Comparison of ENCODE assay signal across 1 cellular context in genomic region chr7:45073031-45073842, GRCh38.
TF ChIP-seq lines count a peak whose summit lies in the region.

No MANE protein-coding gene starts in this region.

TF ChIP-seq in H1, 55 proteins besides CTCF, POLR2A, EP300 and RAD21:
- TF ChIP-seq CEBPB (IDR thresholded peaks at IDR 0.05; ENCODE audit: low read depth, low read length) (no peak), CBX8 (IDR thresholded peaks at IDR 0.05; ENCODE audit: borderline replicate concordance, low read depth, low read length) (no peak), TBP (IDR thresholded peaks at IDR 0.05; ENCODE audit: low read depth, low read length) (no peak), BCL11A (IDR thresholded peaks at IDR 0.05; ENCODE audit: low read depth in 2 of 2, low read length in 2 of 2) (no peak), BRCA1 (IDR thresholded peaks at IDR 0.05; ENCODE audit: low read depth, low read length) (no peak), KDM4A (IDR thresholded peaks at IDR 0.05; ENCODE audit: low read depth, low read length, severe bottlenecking) (no peak), FOSL1 (IDR thresholded peaks at IDR 0.05; ENCODE audit: insufficient read depth, low read depth, low read length) (no peak), RXRA (IDR thresholded peaks at IDR 0.05; ENCODE audit: insufficient read depth, low read depth, low read length) (no peak), TAF1 (IDR thresholded peaks at IDR 0.05; ENCODE audit: low read depth, low read length) (no peak), KDM5A (IDR thresholded peaks at IDR 0.05; ENCODE audit: low read length) (no peak), SIRT6 (IDR thresholded peaks at IDR 0.05; ENCODE audit: low read length) (no peak), SRF (IDR thresholded peaks at IDR 0.05; ENCODE audit: low read depth, low read length) (no peak), HDAC2 (IDR thresholded peaks at IDR 0.05; ENCODE audit: borderline replicate concordance in 1 of 2, low read depth in 2 of 2, low read length in 2 of 2) (no peak), KDM1A (IDR thresholded peaks at IDR 0.05; ENCODE audit: borderline replicate concordance, low read length) (no peak), TCF12 (IDR thresholded peaks at IDR 0.05; ENCODE audit: low read depth, low read length) (no peak), USF2 (IDR thresholded peaks at IDR 0.05; ENCODE audit: low read length) (no peak), ZNF274 (IDR thresholded peaks at IDR 0.05; ENCODE audit: borderline replicate concordance, extremely low read depth, low read length) (no peak), E2F6 (IDR thresholded peaks at IDR 0.05) (no peak), POU5F1 (IDR thresholded peaks at IDR 0.05; ENCODE audit: low read depth, low read length) (no peak)
